Comparison of ENCODE assay signal across 10 cellular contexts in the genomic region with DNA sequence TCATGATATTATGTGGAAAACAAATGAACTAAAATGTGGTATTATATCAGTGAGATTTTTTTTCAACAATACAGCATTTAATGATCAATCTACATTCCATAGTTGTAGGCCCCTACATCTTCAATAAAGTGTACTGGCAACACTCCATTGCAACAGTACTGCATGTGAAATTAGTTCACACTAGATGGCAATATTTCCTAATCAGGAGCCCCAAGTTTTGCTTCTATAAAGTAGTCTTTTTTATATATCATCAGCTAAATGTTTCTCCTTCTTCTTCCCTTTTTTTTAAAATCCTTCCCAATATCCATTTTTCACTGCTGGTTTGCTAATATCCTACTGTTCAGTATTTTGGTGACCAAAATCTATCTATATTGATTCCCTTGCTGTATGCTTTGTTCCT.
A peak's percentile ranks its signal among the peaks of the same experiment; 100 is the strongest.
DNase-seq lines count a peak whose midpoint lies in the region; ATAC-seq and TF ChIP-seq lines count a peak whose summit lies in the region.
"Had no signal": no experiment of that assay in that cellular context is flagged by ENCODE, and none has a peak within 500 bp of the region (broad histone marks: within the 10 kb centered on the region; RNA-seq: fewer than 3 reads in every experiment).

No MANE protein-coding gene starts in this region.

- H3K4me1 Mint-ChIP-seq in endodermal cell: peaks cover 10% of the 10 kb centered on the region

- H4K20me1 ChIP-seq in smooth muscle cell (ENCODE audit: low read depth): no peaks in the 10 kb centered on the region

- H3K4me1 ChIP-seq in endodermal cell (ENCODE audit: control insufficient read depth, insufficient read depth, low read length): no peaks in the 10 kb centered on the region
- no peaks in the 10 kb centered on the region for H3K4me1 ChIP-seq in smooth muscle cell (ENCODE audit: low read depth)
- H3K4me1 ChIP-seq in uterus: no peaks in the 10 kb centered on the region

- TF ChIP-seq POLR2A in uterus (IDR thresholded peaks at IDR 0.05): no peak

- H3K27me3 Mint-ChIP-seq in endodermal cell (ENCODE audit: insufficient read depth): no peaks in the 10 kb centered on the region

- DNase-seq in SIG-M5 treated with dmso at 0.1 percent for 504 hours (lab: John Stamatoyannopoulos, UW; ENCODE audit: unreplicated experiment): peak; percentile 39
- no peak for DNase-seq in SIG-M5 (lab: John Stamatoyannopoulos, UW)
- DNase-seq in NCI-H69 (lab: John Stamatoyannopoulos, UW): peak; percentile 43
- DNase-seq in endodermal cell: no peak
- no peak for DNase-seq in smooth muscle cell (lab: John Stamatoyannopoulos, UW; ENCODE audit: unreplicated experiment)
- no peak for DNase-seq in uterus
- no peak for DNase-seq in stimulated activated CD4-positive, alpha-beta T cell treated with anti-CD3 and anti-CD28 coated beads, Interleukin-4, amount 100 ng/mL, for 4 hours
- DNase-seq: stimulated activated naive CD4-positive, alpha-beta T cell treated with Interleukin-2 at 50 U/mL for 16 hours had no signal

- H3K9ac ChIP-seq in endodermal cell (ENCODE audit: extremely low read depth, low read length, poor library complexity, severe bottlenecking) (no peak overlapping the region), smooth muscle cell (ENCODE audit: low read depth) (peak overlapping the region; percentile 15)

- H3K36me3 ChIP-seq in endodermal cell (ENCODE audit: control insufficient read depth, insufficient read depth, low read length) (no peaks in the 10 kb centered on the region), smooth muscle cell (ENCODE audit: low read depth) (no peaks in the 10 kb centered on the region), uterus (no peaks in the 10 kb centered on the region)

- no peaks in the 10 kb centered on the region for H3K79me2 ChIP-seq in smooth muscle cell (ENCODE audit: low read depth)

- intact Hi-C loops in uterus (cut with DNase I; ENCODE audit: low total_unique reads): no loop called here

- no peak overlapping the region for H2AFZ ChIP-seq in smooth muscle cell (ENCODE audit: low read depth)

- H3K4me3 ChIP-seq in endodermal cell (ENCODE audit: low read length): no peak overlapping the region
- H3K4me3 ChIP-seq in smooth muscle cell: no peak overlapping the region
- no peak overlapping the region for H3K4me3 ChIP-seq in uterus

- H3K4me3 Mint-ChIP-seq in endodermal cell: no peak overlapping the region

- TF ChIP-seq CTCF in endodermal cell (conservative IDR thresholded peaks at IDR 0.05) (peak; percentile 48), smooth muscle cell (IDR thresholded peaks at IDR 0.05; ENCODE audit: borderline replicate concordance, insufficient read depth, poor library complexity, severe bottlenecking) (peak; percentile 29), uterus (IDR thresholded peaks at IDR 0.05) (no peak)

- peaks cover 3% of the 10 kb centered on the region for H3K9me3 Mint-ChIP-seq in endodermal cell

- H3K4me2 ChIP-seq in smooth muscle cell: no peak overlapping the region

- H3K27ac ChIP-seq in endodermal cell (ENCODE audit: low read depth, low read length): no peak overlapping the region
- H3K27ac ChIP-seq in smooth muscle cell (ENCODE audit: low read depth): peak overlapping the region; percentile 78
- H3K27ac ChIP-seq in uterus: no peak overlapping the region

- no peaks in the 10 kb centered on the region for H3K9me3 ChIP-seq in endodermal cell (ENCODE audit: control insufficient read depth, low read length)
- no peaks in the 10 kb centered on the region for H3K9me3 ChIP-seq in smooth muscle cell (replicated peaks; ENCODE audit: low read depth)
- no peaks in the 10 kb centered on the region for H3K9me3 ChIP-seq in uterus

- no peaks in the 10 kb centered on the region for H3F3A ChIP-seq in smooth muscle cell (ENCODE audit: low read depth)

- H3K36me3 Mint-ChIP-seq in endodermal cell (ENCODE audit: low read depth): no peaks in the 10 kb centered on the region

- no peak overlapping the region for H3K27ac Mint-ChIP-seq in endodermal cell
- H3K27ac Mint-ChIP-seq: activated T-helper 2 cell treated with anti-CD3 and anti-CD28 coated beads, Interferon-gamma antibody, Interleukin-2, Interleukin-4, amounts not matched to agents 10 μg/mL and 5 μg/mL and 100 μg/mL, durations not matched to agents 14 hours and 24 hours and 36 hours had no signal

- H3K27me3 ChIP-seq in endodermal cell (ENCODE audit: control insufficient read depth, insufficient read depth, low read length, poor library complexity, severe bottlenecking) (no peaks in the 10 kb centered on the region), smooth muscle cell (ENCODE audit: low read depth) (no peaks in the 10 kb centered on the region), uterus (no peaks in the 10 kb centered on the region)

- no peak for ATAC-seq in HG03342 (IDR thresholded peaks at IDR 0.05; ENCODE audit: unreplicated experiment)

Comparison
In these comparisons a context has a peak if more than half of its experiments do, and no peak if none do; other contexts are left out.
1. DNase-seq: peak in SIG-M5 treated with dmso at 0.1 percent for 504 hours (single experiment) and NCI-H69 (single experiment); none in SIG-M5 (single experiment), endodermal cell (single experiment), smooth muscle cell (single experiment), uterus (0 of 2) and stimulated activated CD4-positive, alpha-beta T cell treated with anti-CD3 and anti-CD28 coated beads, Interleukin-4, amount 100 ng/mL, for 4 hours (0 of 2).
2. CTCF ChIP-seq: peak in endodermal cell (single experiment) and smooth muscle cell (single experiment); none in uterus (0 of 4).